In the genomic region with DNA sequence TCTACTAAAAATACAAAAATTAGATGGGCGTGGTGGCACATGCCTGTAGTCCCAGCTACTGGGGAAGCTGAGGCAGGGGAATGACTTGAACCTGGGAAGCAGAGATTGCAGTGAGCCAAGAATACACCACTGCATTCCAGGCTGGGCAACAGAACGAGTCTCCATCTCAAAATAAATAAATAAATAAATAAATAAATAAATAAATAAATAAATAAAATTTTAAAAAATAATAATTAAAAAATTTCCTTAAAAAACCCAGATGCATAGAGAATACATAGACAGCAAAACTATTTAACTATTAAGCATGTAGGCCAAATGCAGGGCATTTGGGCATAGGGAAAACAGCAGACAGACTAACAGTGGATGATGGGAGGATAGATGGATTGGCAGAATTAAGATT, we compare ENCODE assay signal across 2 cellular contexts. TPM values are rescaled to one million over a fixed set of nuclear protein-coding genes. Genes with fewer than 3 reads are reported as not detected.
"Had no signal": no experiment of that assay in that cellular context is flagged by ENCODE, and none has a peak within 500 bp of the region (broad histone marks: within the 10 kb centered on the region; RNA-seq: fewer than 3 reads in every experiment).

No MANE protein-coding gene starts in this region.

RNA-seq across cellular contexts. Expression of gene TMEM132E, which starts 40.8 kb away (rescaled TPM):
- total RNA-seq: HFFc6 had no signal
- polyA plus RNA-seq: GM23248 had no signal
